Comparison of ENCODE assay signal across 1 cellular context in the genomic region with DNA sequence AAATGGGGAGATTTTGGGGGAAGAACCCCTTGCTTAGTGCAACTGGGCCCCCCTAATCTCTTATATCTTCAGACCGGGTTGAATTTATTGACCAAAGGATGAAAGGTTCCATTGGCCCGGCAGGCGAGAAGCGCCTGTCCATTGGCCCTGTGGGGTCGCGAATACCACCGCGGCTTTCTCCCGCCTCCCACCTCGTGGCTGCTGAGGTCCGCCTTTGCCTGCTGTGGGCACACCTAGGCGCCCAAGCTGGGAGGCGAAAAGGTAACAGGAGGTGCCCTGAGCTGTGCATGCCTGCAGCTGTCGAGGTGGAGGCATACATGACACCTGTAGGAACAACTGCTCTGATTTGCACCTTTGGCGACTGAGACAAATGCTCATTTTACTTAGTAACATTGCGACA.
TF ChIP-seq lines count a peak whose summit lies in the region.

No MANE protein-coding gene starts in this region.

TF ChIP-seq in GM23338, 12 proteins besides CTCF, POLR2A, EP300 and RAD21 (continued from another document):
- TF ChIP-seq, protein P1, sequence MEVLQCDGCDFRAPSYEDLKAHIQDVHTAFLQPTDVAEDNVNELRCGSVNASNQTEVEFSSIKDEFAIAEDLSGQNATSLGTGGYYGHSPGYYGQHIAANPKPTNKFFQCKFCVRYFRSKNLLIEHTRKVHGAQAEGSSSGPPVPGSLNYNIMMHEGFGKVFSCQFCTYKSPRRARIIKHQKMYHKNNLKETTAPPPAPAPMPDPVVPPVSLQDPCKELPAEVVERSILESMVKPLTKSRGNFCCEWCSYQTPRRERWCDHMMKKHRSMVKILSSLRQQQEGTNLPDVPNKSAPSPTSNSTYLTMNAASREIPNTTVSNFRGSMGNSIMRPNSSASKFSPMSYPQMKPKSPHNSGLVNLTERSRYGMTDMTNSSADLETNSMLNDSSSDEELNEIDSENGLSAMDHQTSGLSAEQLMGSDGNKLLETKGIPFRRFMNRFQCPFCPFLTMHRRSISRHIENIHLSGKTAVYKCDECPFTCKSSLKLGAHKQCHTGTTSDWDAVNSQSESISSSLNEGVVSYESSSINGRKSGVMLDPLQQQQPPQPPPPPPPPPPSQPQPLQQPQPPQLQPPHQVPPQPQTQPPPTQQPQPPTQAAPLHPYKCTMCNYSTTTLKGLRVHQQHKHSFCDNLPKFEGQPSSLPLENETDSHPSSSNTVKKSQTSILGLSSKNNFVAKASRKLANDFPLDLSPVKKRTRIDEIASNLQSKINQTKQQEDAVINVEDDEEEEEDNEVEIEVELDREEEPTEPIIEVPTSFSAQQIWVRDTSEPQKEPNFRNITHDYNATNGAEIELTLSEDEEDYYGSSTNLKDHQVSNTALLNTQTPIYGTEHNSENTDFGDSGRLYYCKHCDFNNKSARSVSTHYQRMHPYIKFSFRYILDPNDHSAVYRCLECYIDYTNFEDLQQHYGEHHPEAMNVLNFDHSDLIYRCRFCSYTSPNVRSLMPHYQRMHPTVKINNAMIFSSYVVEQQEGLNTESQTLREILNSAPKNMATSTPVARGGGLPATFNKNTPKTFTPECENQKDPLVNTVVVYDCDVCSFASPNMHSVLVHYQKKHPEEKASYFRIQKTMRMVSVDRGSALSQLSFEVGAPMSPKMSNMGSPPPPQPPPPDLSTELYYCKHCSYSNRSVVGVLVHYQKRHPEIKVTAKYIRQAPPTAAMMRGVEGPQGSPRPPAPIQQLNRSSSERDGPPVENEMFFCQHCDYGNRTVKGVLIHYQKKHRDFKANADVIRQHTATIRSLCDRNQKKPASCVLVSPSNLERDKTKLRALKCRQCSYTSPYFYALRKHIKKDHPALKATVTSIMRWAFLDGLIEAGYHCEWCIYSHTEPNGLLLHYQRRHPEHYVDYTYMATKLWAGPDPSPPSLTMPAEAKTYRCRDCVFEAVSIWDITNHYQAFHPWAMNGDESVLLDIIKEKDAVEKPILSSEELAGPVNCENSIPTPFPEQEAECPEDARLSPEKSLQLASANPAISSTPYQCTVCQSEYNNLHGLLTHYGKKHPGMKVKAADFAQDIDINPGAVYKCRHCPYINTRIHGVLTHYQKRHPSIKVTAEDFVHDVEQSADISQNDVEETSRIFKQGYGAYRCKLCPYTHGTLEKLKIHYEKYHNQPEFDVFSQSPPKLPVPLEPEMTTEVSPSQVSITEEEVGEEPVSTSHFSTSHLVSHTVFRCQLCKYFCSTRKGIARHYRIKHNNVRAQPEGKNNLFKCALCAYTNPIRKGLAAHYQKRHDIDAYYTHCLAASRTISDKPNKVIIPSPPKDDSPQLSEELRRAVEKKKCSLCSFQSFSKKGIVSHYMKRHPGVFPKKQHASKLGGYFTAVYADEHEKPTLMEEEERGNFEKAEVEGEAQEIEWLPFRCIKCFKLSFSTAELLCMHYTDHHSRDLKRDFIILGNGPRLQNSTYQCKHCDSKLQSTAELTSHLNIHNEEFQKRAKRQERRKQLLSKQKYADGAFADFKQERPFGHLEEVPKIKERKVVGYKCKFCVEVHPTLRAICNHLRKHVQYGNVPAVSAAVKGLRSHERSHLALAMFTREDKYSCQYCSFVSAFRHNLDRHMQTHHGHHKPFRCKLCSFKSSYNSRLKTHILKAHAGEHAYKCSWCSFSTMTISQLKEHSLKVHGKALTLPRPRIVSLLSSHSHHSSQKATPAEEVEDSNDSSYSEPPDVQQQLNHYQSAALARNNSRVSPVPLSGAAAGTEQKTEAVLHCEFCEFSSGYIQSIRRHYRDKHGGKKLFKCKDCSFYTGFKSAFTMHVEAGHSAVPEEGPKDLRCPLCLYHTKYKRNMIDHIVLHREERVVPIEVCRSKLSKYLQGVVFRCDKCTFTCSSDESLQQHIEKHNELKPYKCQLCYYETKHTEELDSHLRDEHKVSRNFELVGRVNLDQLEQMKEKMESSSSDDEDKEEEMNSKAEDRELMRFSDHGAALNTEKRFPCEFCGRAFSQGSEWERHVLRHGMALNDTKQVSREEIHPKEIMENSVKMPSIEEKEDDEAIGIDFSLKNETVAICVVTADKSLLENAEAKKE (CRISPR knock-in tag; IDR thresholded peaks at IDR 0.05): no peak
- TF ChIP-seq NANOG (IDR thresholded peaks at IDR 0.05; ENCODE audit: borderline replicate concordance): no peak
- no peak for TF ChIP-seq STAT1 (IDR thresholded peaks at IDR 0.05; ENCODE audit: unreplicated experiment)
- TF ChIP-seq JUNB (IDR thresholded peaks at IDR 0.05; ENCODE audit: unreplicated experiment): no peak
TF ChIP-seq in GM23338: peak in this region for 0.
